In the genomic region with DNA sequence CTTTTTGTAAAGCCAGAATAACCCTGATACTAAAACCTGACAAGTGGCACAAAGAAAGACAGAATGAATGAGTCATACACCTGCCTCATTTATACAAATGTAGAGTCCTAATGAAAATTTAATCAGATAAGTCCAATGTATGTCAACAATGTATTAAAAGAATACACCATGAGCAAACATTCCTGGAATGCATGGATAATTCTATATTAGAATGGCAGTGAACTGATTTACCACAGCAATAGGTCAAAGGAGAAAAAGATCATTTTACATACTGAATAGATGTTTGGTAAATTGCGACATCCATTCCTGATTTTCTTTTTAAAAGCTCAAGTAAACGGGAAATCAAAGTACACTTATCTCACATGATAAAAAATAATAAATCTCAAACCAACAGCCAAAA, we compare ENCODE assay signal across 20 cellular contexts. TPM values are rescaled to one million over a fixed set of nuclear protein-coding genes. Genes with fewer than 3 reads are reported as not detected.
DNase-seq lines count a peak whose midpoint lies in the region; ATAC-seq and TF ChIP-seq lines count a peak whose summit lies in the region.
"Had no signal": no experiment of that assay in that cellular context is flagged by ENCODE, and none has a peak within 500 bp of the region (broad histone marks: within the 10 kb centered on the region; RNA-seq: fewer than 3 reads in every experiment).

No MANE protein-coding gene starts in this region.

- no peak for TF ChIP-seq EP300 in transverse colon (IDR thresholded peaks at IDR 0.05; ENCODE audit: low read depth)

- WGBS in transverse colon (ENCODE audit: low coverage in 1 of 2), 2 donors, result 75 to 78% methylated on average over 2 of the region's 2 CpGs

- H3K4me3 Mint-ChIP-seq in activated CD8-positive, alpha-beta T cell treated with anti-CD3 and anti-CD28 coated beads, Interleukin-2, amount 10 ng/mL, durations not matched to agents 7 days and 5 days, result no peak overlapping the region
- H3K4me3 Mint-ChIP-seq in activated CD8-positive, alpha-beta T cell treated with anti-CD3 and anti-CD28 coated beads for 36 hours, result no peak overlapping the region
- peak overlapping the region; percentile 52 for H3K4me3 Mint-ChIP-seq in stimulated activated effector memory CD8-positive, alpha-beta T cell treated with anti-CD3 and anti-CD28 coated beads, Interleukin-12 subunit alpha, Interleukin-12 subunit beta, amount 100 ng/mL, for 72 hours
- H3K4me3 Mint-ChIP-seq: GM23338 had no signal

- H3K27ac ChIP-seq in RWPE2 (ENCODE audit: poor library complexity, severe bottlenecking) (no peak overlapping the region), transverse colon (no peak overlapping the region)
- H3K27ac ChIP-seq: Peyer's patch had no signal

- peak overlapping the region; percentile 88 for H3K27ac Mint-ChIP-seq in activated CD8-positive, alpha-beta T cell treated with anti-CD3 and anti-CD28 coated beads, Interleukin-2, amount 10 ng/mL, durations not matched to agents 7 days and 5 days
- H3K27ac Mint-ChIP-seq in activated CD8-positive, alpha-beta T cell treated with anti-CD3 and anti-CD28 coated beads for 36 hours, result no peak overlapping the region
- H3K27ac Mint-ChIP-seq in stimulated activated effector memory CD8-positive, alpha-beta T cell treated with anti-CD3 and anti-CD28 coated beads, Interleukin-12 subunit alpha, Interleukin-12 subunit beta, amount 100 ng/mL, for 72 hours, result peak overlapping the region; percentile 90
- H3K27ac Mint-ChIP-seq: GM23338 had no signal

- H3K36me3 ChIP-seq in RWPE2 (ENCODE audit: low read depth), result no peaks in the 10 kb centered on the region
- H3K36me3 ChIP-seq in transverse colon, result no peaks in the 10 kb centered on the region
- H3K36me3 ChIP-seq: Peyer's patch had no signal

- no peak for ATAC-seq in activated CD8-positive, alpha-beta T cell treated with anti-CD3 and anti-CD28 coated beads, Interleukin-2, amount 10 ng/mL, durations not matched to agents 7 days and 5 days
- no peak for ATAC-seq in activated CD8-positive, alpha-beta T cell treated with anti-CD3 and anti-CD28 coated beads for 36 hours
- ATAC-seq in RWPE2 (ENCODE audit: low read depth) (peak; percentile 88), GM19452 (IDR thresholded peaks at IDR 0.05; ENCODE audit: unreplicated experiment) (no peak)
- ATAC-seq in stimulated activated effector memory CD8-positive, alpha-beta T cell treated with anti-CD3 and anti-CD28 coated beads, Interleukin-12 subunit alpha, Interleukin-12 subunit beta, amount 100 ng/mL, for 72 hours, result no peak
- ATAC-seq: GM23338 had no signal

- in situ Hi-C loops in GM13977 (cut with MboI; ENCODE audit: low pct_unique_long_range_greater_than_20kb, low sequenced_read_pairs, unreplicated experiment), result no loop called here
- in situ Hi-C loops in transverse colon (cut with MboI; ENCODE audit: low pct_ligation_motif_present in 1 of 4, low pct_unique_long_range_greater_than_20kb in 1 of 4, low sequenced_read_pairs in 3 of 4), result no loop called here

- H3K36me3 Mint-ChIP-seq in activated CD8-positive, alpha-beta T cell treated with anti-CD3 and anti-CD28 coated beads, Interleukin-2, amount 10 ng/mL, durations not matched to agents 7 days and 5 days (ENCODE audit: low read depth), result peaks cover 45% of the 10 kb centered on the region
- H3K36me3 Mint-ChIP-seq in activated CD8-positive, alpha-beta T cell treated with anti-CD3 and anti-CD28 coated beads for 36 hours (ENCODE audit: low read depth), result peaks cover 31% of the 10 kb centered on the region
- H3K36me3 Mint-ChIP-seq in stimulated activated effector memory CD8-positive, alpha-beta T cell treated with anti-CD3 and anti-CD28 coated beads, Interleukin-12 subunit alpha, Interleukin-12 subunit beta, amount 100 ng/mL, for 72 hours, result peaks cover 18% of the 10 kb centered on the region

- H3K27me3 Mint-ChIP-seq in activated CD8-positive, alpha-beta T cell treated with anti-CD3 and anti-CD28 coated beads, Interleukin-2, amount 10 ng/mL, durations not matched to agents 7 days and 5 days (ENCODE audit: low read depth), result no peaks in the 10 kb centered on the region
- H3K27me3 Mint-ChIP-seq in activated CD8-positive, alpha-beta T cell treated with anti-CD3 and anti-CD28 coated beads for 36 hours, result no peaks in the 10 kb centered on the region

- H3K4me3 ChIP-seq in LNCaP clone FGC (ENCODE audit: low read depth, low read length), result no peak overlapping the region
- H3K4me3 ChIP-seq in RWPE2 (ENCODE audit: severe bottlenecking), result no peak overlapping the region
- no peak overlapping the region for H3K4me3 ChIP-seq in transverse colon
- H3K4me3 ChIP-seq: GM23338, Peyer's patch had no signal

- no peak for TF ChIP-seq CTCF in activated CD8-positive, alpha-beta T cell treated with anti-CD3 and anti-CD28 coated beads for 36 hours (IDR thresholded peaks at IDR 0.05)
- TF ChIP-seq CTCF in LNCaP clone FGC (IDR thresholded peaks at IDR 0.05; ENCODE audit: control insufficient read depth, extremely low read depth, insufficient read depth) (no peak), RWPE2 (IDR thresholded peaks at IDR 0.05; ENCODE audit: poor library complexity, severe bottlenecking) (no peak), GM13977 (IDR thresholded peaks at IDR 0.05; ENCODE audit: extremely low read depth, insufficient read depth, missing control alignments) (no peak), transverse colon (IDR thresholded peaks at IDR 0.05) (no peak)

- intact Hi-C loops in activated CD8-positive, alpha-beta T cell treated with anti-CD3 and anti-CD28 coated beads for 36 hours (cut with micrococcal nuclease), result no loop called here
- intact Hi-C loops in transverse colon (cut with DNase I; ENCODE audit: low total_unique reads), result no loop called here

- no peak for DNase-seq in activated CD8-positive, alpha-beta T cell treated with anti-CD3 and anti-CD28 coated beads, Interleukin-2, amount 10 ng/mL, durations not matched to agents 7 days and 5 days
- no peak for DNase-seq in activated CD8-positive, alpha-beta T cell treated with anti-CD3 and anti-CD28 coated beads for 36 hours
- DNase-seq in LNCaP clone FGC (ENCODE audit: low read depth) (peak; percentile 70), RWPE2 (ENCODE audit: low spot score) (no peak), GM13977 (ENCODE audit: low spot score) (no peak), transverse colon (no peak)
- DNase-seq in stimulated activated effector memory CD8-positive, alpha-beta T cell treated with anti-CD3 and anti-CD28 coated beads, Interleukin-12 subunit alpha, Interleukin-12 subunit beta, amount 100 ng/mL, for 72 hours (ENCODE audit: low spot score in 2 of 2), result no peak
- DNase-seq: C1 segment of cervical spinal cord, DND-41, GF-D8, Kasumi-1, NCI-H1105 treated with DMSO at 0.1 percent for 48 hours, NCI-H1930, NCI-H2171, NCI-H446, NCI-H82, Peyer's patch, Right ventricle myocardium superior had no signal

- no peak for TF ChIP-seq POLR2A in transverse colon (IDR thresholded peaks at IDR 0.05)

- H3K4me1 ChIP-seq in RWPE2 (ENCODE audit: insufficient read depth, poor library complexity, severe bottlenecking), result peaks cover 10% of the 10 kb centered on the region
- no peaks in the 10 kb centered on the region for H3K4me1 ChIP-seq in transverse colon
- H3K4me1 ChIP-seq: Peyer's patch had no signal

- CTCF ChIA-PET in activated CD8-positive, alpha-beta T cell treated with anti-CD3 and anti-CD28 coated beads, Interleukin-2, amount 10 ng/mL, durations not matched to agents 7 days and 5 days (lab: Charles Lee), result interaction anchor here (0.9 to 6.4 kb wide), 7 partner anchors 8 to 49 kb away, joined by 3 to 40 read pairs (median 4); partner anchors contain the start of gene TBC1D21
- CTCF ChIA-PET in activated CD8-positive, alpha-beta T cell treated with anti-CD3 and anti-CD28 coated beads for 36 hours (lab: Charles Lee), result interaction anchor here (1.8 to 2.1 kb wide), 2 partner anchors 12 to 41 kb away, joined by 5 to 11 read pairs; no protein-coding TSS in a partner anchor

- H3K9me3 Mint-ChIP-seq in activated CD8-positive, alpha-beta T cell treated with anti-CD3 and anti-CD28 coated beads, Interleukin-2, amount 10 ng/mL, durations not matched to agents 7 days and 5 days (ENCODE audit: insufficient read depth), result peaks cover 32% of the 10 kb centered on the region
- H3K9me3 Mint-ChIP-seq in activated CD8-positive, alpha-beta T cell treated with anti-CD3 and anti-CD28 coated beads for 36 hours, result peaks cover 8% of the 10 kb centered on the region
- H3K9me3 Mint-ChIP-seq in stimulated activated effector memory CD8-positive, alpha-beta T cell treated with anti-CD3 and anti-CD28 coated beads, Interleukin-12 subunit alpha, Interleukin-12 subunit beta, amount 100 ng/mL, for 72 hours, result peaks cover 4% of the 10 kb centered on the region

- no peaks in the 10 kb centered on the region for H3K27me3 ChIP-seq in RWPE2 (ENCODE audit: insufficient read depth, poor library complexity, severe bottlenecking)
- no peaks in the 10 kb centered on the region for H3K27me3 ChIP-seq in transverse colon
- H3K27me3 ChIP-seq: Peyer's patch had no signal

- POLR2A ChIA-PET in activated CD8-positive, alpha-beta T cell treated with anti-CD3 and anti-CD28 coated beads, Interleukin-2, amount 10 ng/mL, durations not matched to agents 7 days and 5 days (lab: Charles Lee), result no interaction called here
- POLR2A ChIA-PET in activated CD8-positive, alpha-beta T cell treated with anti-CD3 and anti-CD28 coated beads for 36 hours (lab: Charles Lee), result interaction anchor here (0.7 kb wide), 1 partner anchor 59 kb away, joined by 3 read pairs; no protein-coding TSS in a partner anchor

- H3K9me3 ChIP-seq in RWPE2 (ENCODE audit: severe bottlenecking), result peaks cover 9% of the 10 kb centered on the region
- H3K9me3 ChIP-seq in transverse colon, result peaks cover 0 to 5% of the 10 kb centered on the region in 2 donors
- H3K9me3 ChIP-seq: Peyer's patch had no signal

- peaks cover 40% of the 10 kb centered on the region for H3K4me1 Mint-ChIP-seq in activated CD8-positive, alpha-beta T cell treated with anti-CD3 and anti-CD28 coated beads, Interleukin-2, amount 10 ng/mL, durations not matched to agents 7 days and 5 days (ENCODE audit: low read depth)
- H3K4me1 Mint-ChIP-seq in activated CD8-positive, alpha-beta T cell treated with anti-CD3 and anti-CD28 coated beads for 36 hours (ENCODE audit: low read depth), result peaks cover 13% of the 10 kb centered on the region
- H3K4me1 Mint-ChIP-seq in stimulated activated effector memory CD8-positive, alpha-beta T cell treated with anti-CD3 and anti-CD28 coated beads, Interleukin-12 subunit alpha, Interleukin-12 subunit beta, amount 100 ng/mL, for 72 hours, result peaks cover 25% of the 10 kb centered on the region

RNA-seq across cellular contexts. Expression of gene LOXL1, which starts 11.2 kb away (rescaled TPM):
- total RNA-seq in activated CD8-positive, alpha-beta T cell treated with anti-CD3 and anti-CD28 coated beads, Interleukin-2, amount 10 ng/mL, durations not matched to agents 7 days and 5 days, result 1 to 10 TPM; 5.9 to 8.4 TPM
- total RNA-seq in activated CD8-positive, alpha-beta T cell treated with anti-CD3 and anti-CD28 coated beads for 36 hours, result 1 to 10 TPM; 1.6 to 2.8 TPM
- total RNA-seq in transverse colon, result 1 to 10 TPM in 3 of 4 donors, not detected in 1; 1.8 to 6.8 (median 1.9) TPM

RNA-seq across cellular contexts. Expression of gene TBC1D21, which starts 41.7 kb away (rescaled TPM):
- total RNA-seq in activated CD8-positive, alpha-beta T cell treated with anti-CD3 and anti-CD28 coated beads, Interleukin-2, amount 10 ng/mL, durations not matched to agents 7 days and 5 days, result not detected
- total RNA-seq in activated CD8-positive, alpha-beta T cell treated with anti-CD3 and anti-CD28 coated beads for 36 hours, result not detected
- total RNA-seq in transverse colon, result not detected
- total RNA-seq: GM23338, Peyer's patch, Right ventricle myocardium superior had no signal
